In genomic region chr1:2396059-2396458, GRCh38 we compare ENCODE assay signal across 25 cellular contexts.
"Had no signal": no experiment of that assay in that cellular context is flagged by ENCODE, and none has a peak within 500 bp of the region (broad histone marks: within the 10 kb centered on the region; RNA-seq: fewer than 3 reads in every experiment).

No MANE protein-coding gene starts in this region.

- H3K4me3 Mint-ChIP-seq: activated CD4-positive, alpha-beta memory T cell treated with anti-CD3 and anti-CD28 coated beads for 36 hours; activated CD4-positive, alpha-beta T cell treated with anti-CD3 and anti-CD28 coated beads, Interleukin-2, amount 10 ng/mL, durations not matched to agents 7 days and 5 days; activated naive CD4-positive, alpha-beta T cell treated with anti-CD3 and anti-CD28 coated beads, Interleukin-2, amount 10 ng/mL, durations not matched to agents 7 days and 5 days; activated naive CD8-positive, alpha-beta T cell treated with anti-CD3 and anti-CD28 coated beads for 36 hours; activated T-cell treated with anti-CD3 and anti-CD28 coated beads, Interleukin-2, amount 50 U/mL, for 72 hours; T-helper 1 cell treated with Interleukin-12 subunit alpha and Interleukin-12 subunit beta and Interleukin-4 antibody, amounts not matched to agents 30 μg/mL and 1 μg/mL, for 36 hours had no signal

- DNase-seq: activated CD4-positive, alpha-beta memory T cell treated with anti-CD3 and anti-CD28 coated beads for 36 hours; activated CD4-positive, alpha-beta T cell treated with anti-CD3 and anti-CD28 coated beads, Interleukin-2, amount 10 ng/mL, durations not matched to agents 7 days and 5 days; activated CD4-positive, CD25-positive, alpha-beta regulatory T cell; activated CD8-positive, alpha-beta memory T cell treated with anti-CD3 and anti-CD28 coated beads for 24 hours; activated gamma-delta T cell treated with Interleukin-2 at 50 U/mL for 16 hours; activated naive CD4-positive, alpha-beta T cell treated with anti-CD3 and anti-CD28 coated beads, Interleukin-2, amount 10 ng/mL, durations not matched to agents 7 days and 5 days; activated naive CD8-positive, alpha-beta T cell treated with anti-CD3 and anti-CD28 coated beads for 36 hours; activated T-cell treated with anti-CD3 and anti-CD28 coated beads, Interleukin-2, amount 50 U/mL, for 72 hours; brain microvascular endothelial cell; cerebellar nuclear complex; Karpas-422; NCI-H1092; NCI-H1417; NCI-H1930; NCI-H2171; NCI-H2227 treated with DMSO at 0.1 percent for 48 hours; NCI-H446 treated with DMSO at 0.1 percent for 48 hours; NCI-H526; NCI-H82; OCI-M1; Right ventricle myocardium superior; RPMI8226; T1000 had no signal

- H3K9me3 Mint-ChIP-seq: activated CD4-positive, alpha-beta memory T cell treated with anti-CD3 and anti-CD28 coated beads for 36 hours; activated CD4-positive, alpha-beta T cell treated with anti-CD3 and anti-CD28 coated beads, Interleukin-2, amount 10 ng/mL, durations not matched to agents 7 days and 5 days; activated naive CD8-positive, alpha-beta T cell treated with anti-CD3 and anti-CD28 coated beads for 36 hours; activated T-cell treated with anti-CD3 and anti-CD28 coated beads, Interleukin-2, amount 50 U/mL, for 72 hours; activated T-helper 2 cell treated with anti-CD3 and anti-CD28 coated beads, Interferon-gamma antibody, Interleukin-2, Interleukin-4, amounts not matched to agents 10 μg/mL and 5 μg/mL and 100 μg/mL, durations not matched to agents 14 hours and 24 hours and 36 hours; T-helper 1 cell treated with Interleukin-12 subunit alpha and Interleukin-12 subunit beta and Interleukin-4 antibody, amounts not matched to agents 30 μg/mL and 1 μg/mL, for 36 hours had no signal

- H3K27me3 ChIP-seq: brain microvascular endothelial cell had no signal

- H3K27ac Mint-ChIP-seq: activated CD4-positive, alpha-beta memory T cell treated with anti-CD3 and anti-CD28 coated beads for 36 hours; activated CD4-positive, alpha-beta T cell treated with anti-CD3 and anti-CD28 coated beads, Interleukin-2, amount 10 ng/mL, durations not matched to agents 7 days and 5 days; activated naive CD4-positive, alpha-beta T cell treated with anti-CD3 and anti-CD28 coated beads, Interleukin-2, amount 10 ng/mL, durations not matched to agents 7 days and 5 days; activated naive CD8-positive, alpha-beta T cell treated with anti-CD3 and anti-CD28 coated beads for 36 hours; activated T-helper 2 cell treated with anti-CD3 and anti-CD28 coated beads, Interferon-gamma antibody, Interleukin-2, Interleukin-4, amounts not matched to agents 10 μg/mL and 5 μg/mL and 100 μg/mL, durations not matched to agents 14 hours and 24 hours and 36 hours; T-helper 1 cell treated with Interleukin-12 subunit alpha and Interleukin-12 subunit beta and Interleukin-4 antibody, amounts not matched to agents 30 μg/mL and 1 μg/mL, for 36 hours had no signal

- H3K27me3 Mint-ChIP-seq: activated CD4-positive, alpha-beta memory T cell treated with anti-CD3 and anti-CD28 coated beads for 36 hours; activated CD4-positive, alpha-beta T cell treated with anti-CD3 and anti-CD28 coated beads, Interleukin-2, amount 10 ng/mL, durations not matched to agents 7 days and 5 days; activated naive CD4-positive, alpha-beta T cell treated with anti-CD3 and anti-CD28 coated beads, Interleukin-2, amount 10 ng/mL, durations not matched to agents 7 days and 5 days; activated naive CD8-positive, alpha-beta T cell treated with anti-CD3 and anti-CD28 coated beads for 36 hours had no signal

- H3K27ac ChIP-seq: brain microvascular endothelial cell had no signal
